Comparison of ENCODE assay signal across 30 cellular contexts in the genomic region with DNA sequence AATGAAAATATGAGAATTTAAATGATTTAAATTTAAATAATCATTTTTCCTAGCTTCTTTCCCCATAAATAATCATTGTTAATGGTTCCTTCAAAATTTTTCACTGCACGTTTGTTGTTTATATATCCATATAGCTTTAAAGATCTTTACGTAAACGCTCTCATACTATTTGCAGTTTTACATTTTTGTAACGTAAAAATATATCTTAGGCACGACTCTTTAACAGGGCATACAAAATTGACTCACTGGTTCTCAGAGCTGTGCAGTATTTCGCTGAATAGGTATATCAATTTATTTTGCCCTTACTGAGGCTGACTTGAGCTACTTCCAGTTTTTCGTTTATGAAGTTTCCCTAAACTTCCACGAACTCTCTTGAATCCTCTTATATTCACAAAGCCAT.
A peak's percentile ranks its signal among the peaks of the same experiment; 100 is the strongest.
DNase-seq lines count a peak whose midpoint lies in the region; ATAC-seq, FAIRE-seq and TF ChIP-seq lines count a peak whose summit lies in the region.
"Had no signal": no experiment of that assay in that cellular context is flagged by ENCODE, and none has a peak within 500 bp of the region (broad histone marks: within the 10 kb centered on the region; RNA-seq: fewer than 3 reads in every experiment).

No MANE protein-coding gene starts in this region.

- no peak overlapping the region for H3K27ac Mint-ChIP-seq in Caco-2 (ENCODE audit: unreplicated experiment)
- H3K27ac Mint-ChIP-seq: B cell; CD4-positive, alpha-beta memory T cell; CD4-positive, alpha-beta T cell; CD4-positive, CD25-positive, alpha-beta regulatory T cell; CD8-positive, alpha-beta memory T cell; CD8-positive, alpha-beta T cell had no signal

- no peaks in the 10 kb centered on the region for H3K9me3 Mint-ChIP-seq in Caco-2 (ENCODE audit: unreplicated experiment)
- H3K9me3 Mint-ChIP-seq: CD4-positive, alpha-beta memory T cell; CD4-positive, alpha-beta T cell; CD8-positive, alpha-beta memory T cell; CD8-positive, alpha-beta T cell had no signal

- H3K9me1 ChIP-seq in K562 (ENCODE audit: control insufficient read depth, insufficient read depth, low read length): no peaks in the 10 kb centered on the region

- H3K9ac ChIP-seq in K562 (ENCODE audit: insufficient read depth in 1 of 2, low read depth in 2 of 2, low read length in 2 of 2): no peak overlapping the region
- H3K9ac ChIP-seq: BLaER1; BLaER1 treated with 17β-estradiol and CSF1 and Interleukin-3, amounts not matched to agents 10 nM and 100 nM had no signal

- ATAC-seq in K562: no peak
- ATAC-seq: A549; CD8-positive, alpha-beta T cell had no signal

- TF ChIP-seq EP300 in K562 (IDR thresholded peaks at IDR 0.05; ENCODE audit: low read length): no peak

- DNase-seq in K562 (ENCODE audit: extremely low read depth in 1 of 4, low spot score in 3 of 4) (no peak), Caco-2 (no peak)
- DNase-seq: 8988T; ACHN; AML-193; BE2C; C1 segment of cervical spinal cord; Calu3; CD4-positive, alpha-beta memory T cell; CD4-positive, alpha-beta T cell; CD4-positive, CD25-positive, alpha-beta regulatory T cell; CD8-positive, alpha-beta memory T cell; CD8-positive, alpha-beta T cell; COR-L47; DMS 273 treated with DMSO at 0.1 percent for 48 hours; DMS153; DMS53; DMS79; DMS79 treated with DMSO at 0.1 percent for 48 hours; DND-41; EL had no signal

- H3K36me3 Mint-ChIP-seq in Caco-2 (ENCODE audit: insufficient read depth, unreplicated experiment): no peaks in the 10 kb centered on the region
- H3K36me3 Mint-ChIP-seq: CD14-positive monocyte had no signal

- no peaks in the 10 kb centered on the region for H4K20me1 ChIP-seq in K562 (replicated peaks; ENCODE audit: control insufficient read depth, insufficient read depth, low read length)
- H4K20me1 ChIP-seq: BLaER1; BLaER1 treated with 17β-estradiol and CSF1 and Interleukin-3, amounts not matched to agents 10 nM and 100 nM had no signal

- H3K4me2 ChIP-seq in K562 (ENCODE audit: insufficient read depth, low read length): no peak overlapping the region
- H3K4me2 ChIP-seq: A549; BLaER1; BLaER1 treated with 17β-estradiol and CSF1 and Interleukin-3, amounts not matched to agents 10 nM and 100 nM had no signal

- 90% methylated on average over 8 of the region's 8 CpGs for WGBS in K562 (ENCODE audit: insufficient coverage, low coverage, missing lambda C conversion rate)

- no peak overlapping the region for H3K4me3 ChIP-seq in K562
- no peak overlapping the region for H3K4me3 ChIP-seq in Caco-2 (ENCODE audit: low read depth, low read length)
- H3K4me3 ChIP-seq: A549; BLaER1; BLaER1 treated with 17β-estradiol and CSF1 and Interleukin-3, amounts not matched to agents 10 nM and 100 nM had no signal

- no peak overlapping the region for H2AFZ ChIP-seq in K562 (ENCODE audit: low read depth, low read length)

- POLR2A ChIA-PET in K562 (lab: Yijun Ruan, JAX): interaction anchor here (1.4 kb wide), 1 partner anchor 10 kb away, joined by 4 read pairs; no protein-coding TSS in a partner anchor
- POLR2A ChIA-PET in Caco-2 (lab: Charles Lee): no interaction called here

- TF ChIP-seq CTCF in K562 (IDR thresholded peaks at IDR 0.05 in 2 of 3, conservative IDR thresholded peaks at IDR 0.05 in 1 of 3; ENCODE audit: insufficient read depth in 2 of 3, low read depth in 1 of 3, low read length in 3 of 3) (no peak), Caco-2 (IDR thresholded peaks at IDR 0.05; ENCODE audit: insufficient read depth in 1 of 2, low read depth in 1 of 2, low read length in 1 of 2, severe bottlenecking in 1 of 2, unreplicated experiment in 1 of 2) (no peak)

- intact Hi-C loops in K562 (cut with micrococcal nuclease) (no loop called here), Caco-2 (cut with micrococcal nuclease; ENCODE audit: unreplicated experiment) (no loop called here)

- no peak for TF ChIP-seq RAD21 in K562 (CRISPR knock-in tag; conservative IDR thresholded peaks at IDR 0.05 in 1 of 2, IDR thresholded peaks at IDR 0.05 in 1 of 2)

- CTCF ChIA-PET in K562 (lab: Yijun Ruan, JAX; ENCODE audit: low intra/inter-chr PET ratio) (no interaction called here), Caco-2 (lab: Charles Lee) (no interaction called here)

- H3K4me1 ChIP-seq in K562 (replicated peaks in 1 of 2; ENCODE audit: control insufficient read depth in 2 of 2, insufficient read depth in 2 of 2, low read length in 2 of 2) (no peaks in the 10 kb centered on the region; a peak in 1 of 5 replicates), Caco-2 (no peaks in the 10 kb centered on the region)
- H3K4me1 ChIP-seq: BLaER1 had no signal

- no peak overlapping the region for H3K4me3 Mint-ChIP-seq in Caco-2 (ENCODE audit: unreplicated experiment)
- H3K4me3 Mint-ChIP-seq: B cell; CD14-positive monocyte; CD4-positive, alpha-beta T cell; CD4-positive, CD25-positive, alpha-beta regulatory T cell; CD8-positive, alpha-beta memory T cell; CD8-positive, alpha-beta T cell had no signal

- H3K9me3 ChIP-seq in K562 (replicated peaks; ENCODE audit: control insufficient read depth, insufficient read depth, low read depth, low read length): no peaks in the 10 kb centered on the region
- H3K9me3 ChIP-seq in Caco-2: no peaks in the 10 kb centered on the region
- H3K9me3 ChIP-seq: A549; BE2C; BLaER1; BLaER1 treated with 17β-estradiol and CSF1 and Interleukin-3, amounts not matched to agents 10 nM and 100 nM had no signal

- in situ Hi-C loops in K562 (cut with MboI): no loop called here

- H3K36me3 ChIP-seq in K562 (ENCODE audit: control insufficient read depth, insufficient read depth, low read length): no peaks in the 10 kb centered on the region
- no peaks in the 10 kb centered on the region for H3K36me3 ChIP-seq in Caco-2 (ENCODE audit: control insufficient read depth, insufficient read depth, low read length)
- H3K36me3 ChIP-seq: BE2C; BLaER1; BLaER1 treated with 17β-estradiol and CSF1 and Interleukin-3, amounts not matched to agents 10 nM and 100 nM had no signal

- no peak for FAIRE-seq in K562 (lab: Jason Lieb, UNC)
- FAIRE-seq: A204.1, A549, D721Med had no signal

- H3K27me3 ChIP-seq in K562 (ENCODE audit: control insufficient read depth in 2 of 2, insufficient read depth in 2 of 2, low read length in 2 of 2) (no peaks in the 10 kb centered on the region), Caco-2 (replicated peaks; ENCODE audit: control insufficient read depth, insufficient read depth, low read length) (no peaks in the 10 kb centered on the region)
- H3K27me3 ChIP-seq: BE2C; BLaER1; BLaER1 treated with 17β-estradiol and CSF1 and Interleukin-3, amounts not matched to agents 10 nM and 100 nM had no signal

- peaks cover 9% of the 10 kb centered on the region for H3K4me1 Mint-ChIP-seq in Caco-2 (ENCODE audit: low read depth, unreplicated experiment)
- H3K4me1 Mint-ChIP-seq: B cell; CD14-positive monocyte; CD4-positive, CD25-positive, alpha-beta regulatory T cell; CD8-positive, alpha-beta memory T cell had no signal

- H3K27me3 Mint-ChIP-seq in Caco-2 (ENCODE audit: insufficient read depth, unreplicated experiment): no peaks in the 10 kb centered on the region
- H3K27me3 Mint-ChIP-seq: B cell; CD4-positive, alpha-beta memory T cell; CD4-positive, alpha-beta T cell; CD4-positive, CD25-positive, alpha-beta regulatory T cell; CD8-positive, alpha-beta memory T cell had no signal

- no peaks in the 10 kb centered on the region for H3K79me2 ChIP-seq in K562 (ENCODE audit: control insufficient read depth, insufficient read depth, low read length)

- H3K27ac ChIP-seq in K562 (ENCODE audit: extremely low read depth, low read depth, low read length): no peak overlapping the region
- H3K27ac ChIP-seq: 22Rv1; A549; BLaER1; BLaER1 treated with 17β-estradiol and CSF1 and Interleukin-3, amounts not matched to agents 10 nM and 100 nM; C4-2B had no signal

- BruUV-seq in K562 (replicated peaks; lab: Mats Ljungman, UMichigan) (no TSS peak), Caco-2 (replicated peaks; lab: Mats Ljungman, UMichigan) (no TSS peak)

- TF ChIP-seq POLR2A in K562 (conservative IDR thresholded peaks at IDR 0.05): no peak

TF ChIP-seq in K562, 482 proteins besides CTCF, POLR2A, EP300 and RAD21 (continues in another document):
- TF ChIP-seq BRCA1 (IDR thresholded peaks at IDR 0.05) (no peak), BRCA1 (CRISPR knock-in tag; IDR thresholded peaks at IDR 0.05) (no peak), MBD1 (CRISPR knock-in tag; IDR thresholded peaks at IDR 0.05) (no peak), GABPB2 (CRISPR knock-in tag; conservative IDR thresholded peaks at IDR 0.05) (peak; percentile 76; the same call in 1 of the 2 replicates), SLC30A9 (CRISPR knock-in tag; IDR thresholded peaks at IDR 0.05) (peak; percentile 64; the same call in 1 of the 2 replicates), ZNF707 (CRISPR knock-in tag; conservative IDR thresholded peaks at IDR 0.05) (0 out of 2 replicates have a peak, but pooled peaks have one; percentile 32), SMAD4 (CRISPR knock-in tag; conservative IDR thresholded peaks at IDR 0.05) (no peak), NFIX (CRISPR knock-in tag; IDR thresholded peaks at IDR 0.05; ENCODE audit: low read depth) (peak; percentile 54), PHF8 (IDR thresholded peaks at IDR 0.05; ENCODE audit: borderline replicate concordance, low read length) (no peak), TAF15 (IDR thresholded peaks at IDR 0.05; ENCODE audit: low read depth, low read length) (no peak), ZNF644 (tag; IDR thresholded peaks at IDR 0.05; ENCODE audit: low read depth) (no peak), TCF7L2 (IDR thresholded peaks at IDR 0.05; ENCODE audit: low read depth, low read length) (no peak)
- TF ChIP-seq, protein P1, sequence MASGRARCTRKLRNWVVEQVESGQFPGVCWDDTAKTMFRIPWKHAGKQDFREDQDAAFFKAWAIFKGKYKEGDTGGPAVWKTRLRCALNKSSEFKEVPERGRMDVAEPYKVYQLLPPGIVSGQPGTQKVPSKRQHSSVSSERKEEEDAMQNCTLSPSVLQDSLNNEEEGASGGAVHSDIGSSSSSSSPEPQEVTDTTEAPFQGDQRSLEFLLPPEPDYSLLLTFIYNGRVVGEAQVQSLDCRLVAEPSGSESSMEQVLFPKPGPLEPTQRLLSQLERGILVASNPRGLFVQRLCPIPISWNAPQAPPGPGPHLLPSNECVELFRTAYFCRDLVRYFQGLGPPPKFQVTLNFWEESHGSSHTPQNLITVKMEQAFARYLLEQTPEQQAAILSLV (tag; IDR thresholded peaks at IDR 0.05): no peak
